ENCODE assay signal across 8 cellular contexts in genomic region chr16:81779540-81780320, GRCh38. TPM values are rescaled to one million over a fixed set of nuclear protein-coding genes. Genes with fewer than 3 reads are reported as not detected.
DNase-seq lines count a peak whose midpoint lies in the region; ATAC-seq and TF ChIP-seq lines count a peak whose summit lies in the region.

No MANE protein-coding gene starts in this region.

- no peak for TF ChIP-seq CTCF in left ventricle myocardium inferior (IDR thresholded peaks at IDR 0.05; ENCODE audit: borderline replicate concordance)

- peak; percentile 27 for ATAC-seq in HG03159 (IDR thresholded peaks at IDR 0.05; ENCODE audit: unreplicated experiment)
- peak; percentile 25 for ATAC-seq in activated CD8-positive, alpha-beta memory T cell treated with anti-CD3 and anti-CD28 coated beads, Interleukin-2, amount 10 ng/mL, durations not matched to agents 7 days and 5 days
- ATAC-seq in sciatic nerve: peak; percentile 34

- no peaks in the 10 kb centered on the region for H3K36me3 Mint-ChIP-seq in activated CD4-positive, alpha-beta T cell treated with anti-CD3 and anti-CD28 coated beads, Interleukin-2, amount 10 ng/mL, durations not matched to agents 24 days and 14 days (ENCODE audit: low read depth)
- no peaks in the 10 kb centered on the region for H3K36me3 Mint-ChIP-seq in activated CD8-positive, alpha-beta memory T cell treated with anti-CD3 and anti-CD28 coated beads, Interleukin-2, amount 10 ng/mL, durations not matched to agents 7 days and 5 days

- H3K36me3 ChIP-seq in left ventricle myocardium inferior: no peaks in the 10 kb centered on the region

- no peaks in the 10 kb centered on the region for H3K9me3 ChIP-seq in left ventricle myocardium inferior (replicated peaks)

- intact Hi-C loops in activated CD4-positive, alpha-beta T cell treated with anti-CD3 and anti-CD28 coated beads, Interleukin-2, amount 10 ng/mL, durations not matched to agents 24 days and 14 days (cut with micrococcal nuclease): loop anchor here (5.0 kb wide), 1 partner anchor 93 kb away; no protein-coding TSS in a partner anchor
- intact Hi-C loops in left ventricle myocardium inferior (cut with micrococcal nuclease): no loop called here
- intact Hi-C loops in sciatic nerve (cut with DNase I): no loop called here

- peaks cover 28% of the 10 kb centered on the region for H3K4me1 ChIP-seq in left ventricle myocardium inferior

- H3K4me3 ChIP-seq in left ventricle myocardium inferior: peak overlapping the region; percentile 81

- peak overlapping the region; percentile 91 for H3K4me3 Mint-ChIP-seq in activated CD4-positive, alpha-beta T cell treated with anti-CD3 and anti-CD28 coated beads, Interleukin-2, amount 10 ng/mL, durations not matched to agents 24 days and 14 days
- peak overlapping the region; percentile 90 for H3K4me3 Mint-ChIP-seq in activated CD8-positive, alpha-beta memory T cell treated with anti-CD3 and anti-CD28 coated beads, Interleukin-2, amount 10 ng/mL, durations not matched to agents 7 days and 5 days

- peak overlapping the region; percentile 70 for H3K27ac ChIP-seq in left ventricle myocardium inferior (replicated peaks)

- H3K27me3 Mint-ChIP-seq in activated CD4-positive, alpha-beta T cell treated with anti-CD3 and anti-CD28 coated beads, Interleukin-2, amount 10 ng/mL, durations not matched to agents 24 days and 14 days: peaks cover 54% of the 10 kb centered on the region
- peaks cover 29% of the 10 kb centered on the region for H3K27me3 Mint-ChIP-seq in activated CD8-positive, alpha-beta memory T cell treated with anti-CD3 and anti-CD28 coated beads, Interleukin-2, amount 10 ng/mL, durations not matched to agents 7 days and 5 days

- CTCF ChIA-PET in activated CD8-positive, alpha-beta memory T cell treated with anti-CD3 and anti-CD28 coated beads, Interleukin-2, amount 10 ng/mL, durations not matched to agents 7 days and 5 days (lab: Charles Lee): interaction anchor here (0.7 to 1.7 kb wide), 10 partner anchors 9 to 93 kb away, joined by 3 to 6 read pairs (median 4); no protein-coding TSS in a partner anchor

- peak; percentile 72 for DNase-seq in activated CD4-positive, alpha-beta T cell treated with anti-CD3 and anti-CD28 coated beads, Interleukin-2, amount 10 ng/mL, durations not matched to agents 24 days and 14 days
- DNase-seq in activated CD4-positive, alpha-beta T cell treated with anti-CD3 and anti-CD28 coated beads, Interleukin-2, amount 50 U/mL, for 4 hours: no peak
- DNase-seq in activated CD8-positive, alpha-beta memory T cell treated with anti-CD3 and anti-CD28 coated beads, Interleukin-2, amount 10 ng/mL, durations not matched to agents 7 days and 5 days: peak; percentile 46
- DNase-seq in left ventricle myocardium inferior: peak; percentile 39
- DNase-seq in sciatic nerve (ENCODE audit: low spot score): peak; percentile 67
- DNase-seq in NK-92 (lab: John Stamatoyannopoulos, UW; ENCODE audit: unreplicated experiment): no peak
- no peak for DNase-seq in AG08395 (ENCODE audit: low spot score)

- H3K4me1 Mint-ChIP-seq in activated CD4-positive, alpha-beta T cell treated with anti-CD3 and anti-CD28 coated beads, Interleukin-2, amount 10 ng/mL, durations not matched to agents 24 days and 14 days: peaks cover 10% of the 10 kb centered on the region
- H3K4me1 Mint-ChIP-seq in activated CD8-positive, alpha-beta memory T cell treated with anti-CD3 and anti-CD28 coated beads, Interleukin-2, amount 10 ng/mL, durations not matched to agents 7 days and 5 days: peaks cover 27% of the 10 kb centered on the region

- no peaks in the 10 kb centered on the region for H3K9me3 Mint-ChIP-seq in activated CD4-positive, alpha-beta T cell treated with anti-CD3 and anti-CD28 coated beads, Interleukin-2, amount 10 ng/mL, durations not matched to agents 24 days and 14 days
- no peaks in the 10 kb centered on the region for H3K9me3 Mint-ChIP-seq in activated CD8-positive, alpha-beta memory T cell treated with anti-CD3 and anti-CD28 coated beads, Interleukin-2, amount 10 ng/mL, durations not matched to agents 7 days and 5 days (ENCODE audit: low read depth)

- H3K27me3 ChIP-seq in left ventricle myocardium inferior (ENCODE audit: low read depth): peaks cover 22% of the 10 kb centered on the region

- H3K27ac Mint-ChIP-seq in activated CD4-positive, alpha-beta T cell treated with anti-CD3 and anti-CD28 coated beads, Interleukin-2, amount 10 ng/mL, durations not matched to agents 24 days and 14 days: peak overlapping the region; percentile 20
- H3K27ac Mint-ChIP-seq in activated CD8-positive, alpha-beta memory T cell treated with anti-CD3 and anti-CD28 coated beads, Interleukin-2, amount 10 ng/mL, durations not matched to agents 7 days and 5 days: peak overlapping the region; percentile 14

RNA-seq across cellular contexts. Expression of gene PLCG2, which starts 0.6 kb away (rescaled TPM):
- 6.8 and 6.9 TPM in 2 replicates for total RNA-seq in activated CD4-positive, alpha-beta T cell treated with anti-CD3 and anti-CD28 coated beads, Interleukin-2, amount 10 ng/mL, durations not matched to agents 24 days and 14 days
- 10 to 100 TPM; 62.5 to 80.2 TPM for total RNA-seq in activated CD8-positive, alpha-beta memory T cell treated with anti-CD3 and anti-CD28 coated beads, Interleukin-2, amount 10 ng/mL, durations not matched to agents 7 days and 5 days
- total RNA-seq in left ventricle myocardium inferior: 5.6 TPM
- 40.7 TPM for total RNA-seq in sciatic nerve

Comparison
In these comparisons a context has a peak if more than half of its experiments do, and no peak if none do; other contexts are left out.
1. DNase-seq: peak in activated CD4-positive, alpha-beta T cell treated with anti-CD3 and anti-CD28 coated beads, Interleukin-2, amount 10 ng/mL, durations not matched to agents 24 days and 14 days (single experiment), activated CD8-positive, alpha-beta memory T cell treated with anti-CD3 and anti-CD28 coated beads, Interleukin-2, amount 10 ng/mL, durations not matched to agents 7 days and 5 days (single experiment), left ventricle myocardium inferior (single experiment) and sciatic nerve (single experiment); none in activated CD4-positive, alpha-beta T cell treated with anti-CD3 and anti-CD28 coated beads, Interleukin-2, amount 50 U/mL, for 4 hours (0 of 2), NK-92 (single experiment) and AG08395 (single experiment).
2. Peak in every context shown above with its lines, with median percentiles within 50 percentile points of each other: ATAC-seq.